Comparison of ENCODE assay signal across 9 cellular contexts in genomic region chr2:231387904-231388724, GRCh38.
DNase-seq lines count a peak whose midpoint lies in the region; ATAC-seq lines count a peak whose summit lies in the region.
"Had no signal": no experiment of that assay in that cellular context is flagged by ENCODE, and none has a peak within 500 bp of the region (broad histone marks: within the 10 kb centered on the region; RNA-seq: fewer than 3 reads in every experiment).

No MANE protein-coding gene starts in this region.

- DNase-seq in GM03348 (ENCODE audit: low spot score) (peak; percentile 56), SW480 (ENCODE audit: low spot score) (peak; percentile 56), globus pallidus (ENCODE audit: low spot score) (peak; percentile 99), pons (ENCODE audit: low spot score) (peak; percentile 98), GOT3 (lab: John Stamatoyannopoulos, UW) (no peak), DMS153 treated with DMSO at 0.1 percent for 48 hours (lab: John Stamatoyannopoulos, UW; ENCODE audit: unreplicated experiment) (no peak)
- DNase-seq: stimulated activated CD4-positive, alpha-beta T cell treated with anti-CD3 and anti-CD28 coated beads, Interleukin-1b, Interleukin-23, amount 100 ng/mL, for 48 hours had no signal

- no peak for ATAC-seq in GM18519 (IDR thresholded peaks at IDR 0.05; ENCODE audit: low FRiP score, unreplicated experiment)
- ATAC-seq in GM21717 (IDR thresholded peaks at IDR 0.05; ENCODE audit: unreplicated experiment), result no peak

Comparison
In these comparisons a context has a peak if more than half of its experiments do, and no peak if none do; other contexts are left out.
1. DNase-seq: peak in GM03348 (single experiment), SW480 (single experiment), globus pallidus (single experiment) and pons (single experiment); none in GOT3 (single experiment) and DMS153 treated with DMSO at 0.1 percent for 48 hours (single experiment).